Comparison of ENCODE assay signal across 8 cellular contexts in genomic region chr4:184384056-184384809, GRCh38.
A peak's percentile ranks its signal among the peaks of the same experiment; 100 is the strongest.
DNase-seq lines count a peak whose midpoint lies in the region; ATAC-seq and TF ChIP-seq lines count a peak whose summit lies in the region.

No MANE protein-coding gene starts in this region.

- H3K9me3 Mint-ChIP-seq in activated naive CD8-positive, alpha-beta T cell treated with anti-CD3 and anti-CD28 coated beads, Interleukin-2, amount 10 ng/mL, durations not matched to agents 7 days and 5 days, result peaks cover 6% of the 10 kb centered on the region
- peaks cover 0 to 2% of the 10 kb centered on the region in 2 donors for H3K9me3 Mint-ChIP-seq in stimulated activated naive B cell treated with anti-CD40 and anti-IgM and Interleukin-4, amounts not matched to agents 10 μg/mL and 1 μg/mL and 100 μg/mL, for 72 hours

- no peak overlapping the region for H3K4me3 ChIP-seq in hepatocyte

- peak overlapping the region; percentile 98 for H3K27ac ChIP-seq in hepatocyte

- 40% methylated on average over 13 of the region's 13 CpGs for WGBS in hepatocyte (ENCODE audit: low lambda C conversion rate, missing lambda C conversion rate)

- ATAC-seq in GM18499 (IDR thresholded peaks at IDR 0.05; ENCODE audit: insufficient read depth, unreplicated experiment), result peak; percentile 51
- ATAC-seq in GM21825 (IDR thresholded peaks at IDR 0.05; ENCODE audit: unreplicated experiment), result peak; percentile 77
- ATAC-seq in activated naive CD8-positive, alpha-beta T cell treated with anti-CD3 and anti-CD28 coated beads, Interleukin-2, amount 10 ng/mL, durations not matched to agents 7 days and 5 days (ENCODE audit: low read depth), result peak; percentile 69
- ATAC-seq in stimulated activated naive B cell treated with anti-CD40 and anti-IgM and Interleukin-4, amounts not matched to agents 10 μg/mL and 1 μg/mL and 100 μg/mL, for 72 hours (replicated peaks), result peak; percentile 76 to 81

- no peak for TF ChIP-seq EP300 in Ishikawa (IDR thresholded peaks at IDR 0.05; ENCODE audit: borderline replicate concordance)

- no peak for TF ChIP-seq RAD21 in Ishikawa (IDR thresholded peaks at IDR 0.05; ENCODE audit: low read depth)

- H3K4me3 Mint-ChIP-seq in activated naive CD8-positive, alpha-beta T cell treated with anti-CD3 and anti-CD28 coated beads, Interleukin-2, amount 10 ng/mL, durations not matched to agents 7 days and 5 days, result peak overlapping the region; percentile 70
- H3K4me3 Mint-ChIP-seq in stimulated activated naive B cell treated with anti-CD40 and anti-IgM and Interleukin-4, amounts not matched to agents 10 μg/mL and 1 μg/mL and 100 μg/mL, for 72 hours, result peak overlapping the region; percentile 65 to 71

- peak; percentile 48 for DNase-seq in activated naive CD8-positive, alpha-beta T cell treated with anti-CD3 and anti-CD28 coated beads, Interleukin-2, amount 10 ng/mL, durations not matched to agents 7 days and 5 days
- DNase-seq in hepatocyte (ENCODE audit: low spot score) (peak; percentile 72), SHP77 treated with DMSO at 0.1 percent for 48 hours (lab: John Stamatoyannopoulos, UW) (no peak), DMS53 treated with DMSO at 0.1 percent for 48 hours (lab: John Stamatoyannopoulos, UW; ENCODE audit: unreplicated experiment) (no peak)
- peak; percentile 64 for DNase-seq in stimulated activated naive B cell treated with anti-CD40 and anti-IgM and Interleukin-4, amounts not matched to agents 10 μg/mL and 1 μg/mL and 100 μg/mL, for 72 hours

- no peaks in the 10 kb centered on the region for H3K9me2 ChIP-seq in hepatocyte (replicated peaks; ENCODE audit: insufficient read depth)

- H3K27ac Mint-ChIP-seq in activated naive CD8-positive, alpha-beta T cell treated with anti-CD3 and anti-CD28 coated beads, Interleukin-2, amount 10 ng/mL, durations not matched to agents 7 days and 5 days, result peak overlapping the region; percentile 85
- H3K27ac Mint-ChIP-seq in stimulated activated naive B cell treated with anti-CD40 and anti-IgM and Interleukin-4, amounts not matched to agents 10 μg/mL and 1 μg/mL and 100 μg/mL, for 72 hours, result peak overlapping the region; percentile 93

- H3K36me3 Mint-ChIP-seq in activated naive CD8-positive, alpha-beta T cell treated with anti-CD3 and anti-CD28 coated beads, Interleukin-2, amount 10 ng/mL, durations not matched to agents 7 days and 5 days, result peaks cover 39% of the 10 kb centered on the region
- H3K36me3 Mint-ChIP-seq in stimulated activated naive B cell treated with anti-CD40 and anti-IgM and Interleukin-4, amounts not matched to agents 10 μg/mL and 1 μg/mL and 100 μg/mL, for 72 hours, result peaks cover 31 to 61% of the 10 kb centered on the region in 2 donors

- no peaks in the 10 kb centered on the region for H3K79me2 ChIP-seq in hepatocyte

- POLR2A ChIA-PET in activated naive CD8-positive, alpha-beta T cell treated with anti-CD3 and anti-CD28 coated beads, Interleukin-2, amount 10 ng/mL, durations not matched to agents 7 days and 5 days (lab: Charles Lee), result interaction anchor here (1.1 to 3.2 kb wide), 6 partner anchors 25 to 90 kb away, joined by 3 to 11 read pairs (median 4); partner anchors contain the start of gene IRF2

- H3K36me3 ChIP-seq in hepatocyte (replicated peaks; ENCODE audit: insufficient read depth, low read depth), result no peaks in the 10 kb centered on the region

- no peaks in the 10 kb centered on the region for H3K27me3 Mint-ChIP-seq in activated naive CD8-positive, alpha-beta T cell treated with anti-CD3 and anti-CD28 coated beads, Interleukin-2, amount 10 ng/mL, durations not matched to agents 7 days and 5 days
- no peaks in the 10 kb centered on the region for H3K27me3 Mint-ChIP-seq in stimulated activated naive B cell treated with anti-CD40 and anti-IgM and Interleukin-4, amounts not matched to agents 10 μg/mL and 1 μg/mL and 100 μg/mL, for 72 hours

- H2AFZ ChIP-seq in hepatocyte, result no peak overlapping the region

- H3K4me1 Mint-ChIP-seq in activated naive CD8-positive, alpha-beta T cell treated with anti-CD3 and anti-CD28 coated beads, Interleukin-2, amount 10 ng/mL, durations not matched to agents 7 days and 5 days, result peaks cover 53% of the 10 kb centered on the region
- H3K4me1 Mint-ChIP-seq in stimulated activated naive B cell treated with anti-CD40 and anti-IgM and Interleukin-4, amounts not matched to agents 10 μg/mL and 1 μg/mL and 100 μg/mL, for 72 hours, result peaks cover 64 to 84% of the 10 kb centered on the region in 2 donors

- no peaks in the 10 kb centered on the region for H4K20me1 ChIP-seq in hepatocyte (ENCODE audit: insufficient read depth, poor library complexity, severe bottlenecking)

- no peaks in the 10 kb centered on the region for H3K9me3 ChIP-seq in hepatocyte (ENCODE audit: low read depth)

- H3K27me3 ChIP-seq in hepatocyte, result no peaks in the 10 kb centered on the region

- H3K4me1 ChIP-seq in hepatocyte (ENCODE audit: insufficient read depth), result peaks cover 58% of the 10 kb centered on the region

- peak overlapping the region; percentile 65 for H3K4me2 ChIP-seq in hepatocyte

- no peak for TF ChIP-seq CTCF in hepatocyte (IDR thresholded peaks at IDR 0.05; ENCODE audit: poor library complexity)

TF ChIP-seq in Ishikawa, 13 proteins besides CTCF, POLR2A, EP300 and RAD21:
- TF ChIP-seq YY1 (IDR thresholded peaks at IDR 0.05; ENCODE audit: low read depth) (no peak), EGR1 (IDR thresholded peaks at IDR 0.05) (no peak), CEBPB (IDR thresholded peaks at IDR 0.05) (peak; percentile 99), TAF1 (IDR thresholded peaks at IDR 0.05; ENCODE audit: low read depth) (no peak), MAX (IDR thresholded peaks at IDR 0.05) (0 out of 2 replicates have a peak, but pooled peaks have one; percentile 21), USF1 (IDR thresholded peaks at IDR 0.05) (no peak), NFIC (IDR thresholded peaks at IDR 0.05) (no peak), ZBTB7A (IDR thresholded peaks at IDR 0.05; ENCODE audit: low read depth) (no peak), REST (IDR thresholded peaks at IDR 0.05; ENCODE audit: low read depth) (no peak), CREB1 (IDR thresholded peaks at IDR 0.05; ENCODE audit: low read depth) (no peak), TCF12 (IDR thresholded peaks at IDR 0.05; ENCODE audit: low read depth) (no peak), TEAD4 (IDR thresholded peaks at IDR 0.05) (peak; percentile 75), FOXM1 (IDR thresholded peaks at IDR 0.05; ENCODE audit: borderline replicate concordance, low read depth) (no peak)

Comparison
In these comparisons a context has a peak if more than half of its experiments do, and no peak if none do; other contexts are left out.
1. DNase-seq: peak in activated naive CD8-positive, alpha-beta T cell treated with anti-CD3 and anti-CD28 coated beads, Interleukin-2, amount 10 ng/mL, durations not matched to agents 7 days and 5 days (single experiment), hepatocyte (single experiment) and stimulated activated naive B cell treated with anti-CD40 and anti-IgM and Interleukin-4, amounts not matched to agents 10 μg/mL and 1 μg/mL and 100 μg/mL, for 72 hours (single experiment); none in SHP77 treated with DMSO at 0.1 percent for 48 hours (single experiment) and DMS53 treated with DMSO at 0.1 percent for 48 hours (single experiment).
2. Peak in every context shown above with its lines, with median percentiles within 50 percentile points of each other: ATAC-seq.